14 cellular contexts compared by ENCODE assay signal in genomic region chr15:85955501-85956391, GRCh38.
DNase-seq lines count a peak whose midpoint lies in the region; ATAC-seq and TF ChIP-seq lines count a peak whose summit lies in the region.
"Had no signal": no experiment of that assay in that cellular context is flagged by ENCODE, and none has a peak within 500 bp of the region (broad histone marks: within the 10 kb centered on the region; RNA-seq: fewer than 3 reads in every experiment).

No MANE protein-coding gene starts in this region.

- no peak overlapping the region for H3K23ac ChIP-seq in mesenchymal stem cell (ENCODE audit: low read length in 2 of 2)

- no peak for TF ChIP-seq CTCF in type B pancreatic cell (conservative IDR thresholded peaks at IDR 0.05)

- H3K36me3 Mint-ChIP-seq in type B pancreatic cell: no peaks in the 10 kb centered on the region

- no peaks in the 10 kb centered on the region for H3K4me1 ChIP-seq in mesenchymal stem cell (ENCODE audit: control insufficient read depth, insufficient read depth, low read depth, low read length)
- H3K4me1 ChIP-seq: parathyroid adenoma had no signal

- H3K36me3 ChIP-seq in mesenchymal stem cell (ENCODE audit: control insufficient read depth in 1 of 2, insufficient read depth in 2 of 2, low read depth in 1 of 2, low read length in 2 of 2): no peaks in the 10 kb centered on the region

- no peak overlapping the region for H3K27ac ChIP-seq in mesenchymal stem cell (ENCODE audit: low read length, poor library complexity, severe bottlenecking)
- H3K27ac ChIP-seq: parathyroid adenoma had no signal

- no peaks in the 10 kb centered on the region for H3K79me1 ChIP-seq in mesenchymal stem cell (replicated peaks; ENCODE audit: low read length, poor library complexity, severe bottlenecking)

- H3K9me3 Mint-ChIP-seq in type B pancreatic cell: peaks cover 6% of the 10 kb centered on the region
- H3K9me3 Mint-ChIP-seq: activated CD4-positive, alpha-beta memory T cell treated with anti-CD3 and anti-CD28 coated beads, Interleukin-2, amount 10 ng/mL, durations not matched to agents 7 days and 5 days had no signal

- H3K9me3 ChIP-seq in mesenchymal stem cell (ENCODE audit: control insufficient read depth, low read length): peaks cover 10% of the 10 kb centered on the region

- H3K27ac Mint-ChIP-seq in type B pancreatic cell: no peak overlapping the region
- H3K27ac Mint-ChIP-seq: activated CD4-positive, alpha-beta memory T cell treated with anti-CD3 and anti-CD28 coated beads, Interleukin-2, amount 10 ng/mL, durations not matched to agents 7 days and 5 days had no signal

- H3K27me3 Mint-ChIP-seq in type B pancreatic cell: peaks cover 10% of the 10 kb centered on the region
- H3K27me3 Mint-ChIP-seq: activated CD4-positive, alpha-beta memory T cell treated with anti-CD3 and anti-CD28 coated beads, Interleukin-2, amount 10 ng/mL, durations not matched to agents 7 days and 5 days had no signal

- H2AFZ ChIP-seq in mesenchymal stem cell (ENCODE audit: low read depth, low read length): no peak overlapping the region
- H2AFZ ChIP-seq: parathyroid adenoma had no signal

- H3K4me1 Mint-ChIP-seq in type B pancreatic cell (ENCODE audit: unreplicated experiment): no peaks in the 10 kb centered on the region

- no peak overlapping the region for H4K8ac ChIP-seq in mesenchymal stem cell (ENCODE audit: low read length)

- peak; percentile 93 for ATAC-seq in GM18907 (IDR thresholded peaks at IDR 0.05; ENCODE audit: unreplicated experiment)
- peak; percentile 93 for ATAC-seq in GM21723 (IDR thresholded peaks at IDR 0.05; ENCODE audit: unreplicated experiment)
- peak; percentile 87 for ATAC-seq in HG03196 (IDR thresholded peaks at IDR 0.05; ENCODE audit: unreplicated experiment)

- no peak overlapping the region for H4K91ac ChIP-seq in mesenchymal stem cell (ENCODE audit: low read length)

- H3K4me3 ChIP-seq in mesenchymal stem cell (ENCODE audit: insufficient read depth in 1 of 2, low read depth in 1 of 2, low read length in 2 of 2): no peak overlapping the region

- H3K4me3 Mint-ChIP-seq in type B pancreatic cell: no peak overlapping the region
- H3K4me3 Mint-ChIP-seq: activated CD4-positive, alpha-beta memory T cell treated with anti-CD3 and anti-CD28 coated beads, Interleukin-2, amount 10 ng/mL, durations not matched to agents 7 days and 5 days had no signal

- no peak overlapping the region for H3K18ac ChIP-seq in mesenchymal stem cell (ENCODE audit: low read depth in 1 of 2, low read length in 2 of 2)

- no peak overlapping the region for H3K4ac ChIP-seq in mesenchymal stem cell (ENCODE audit: low read depth in 1 of 2, low read length in 2 of 2)

- H3K4me2 ChIP-seq in mesenchymal stem cell (ENCODE audit: low read length, poor library complexity, severe bottlenecking): no peak overlapping the region

- H2AK5ac ChIP-seq in mesenchymal stem cell (ENCODE audit: low read length, severe bottlenecking): no peak overlapping the region

- no peak overlapping the region for H2BK5ac ChIP-seq in mesenchymal stem cell (ENCODE audit: low read depth, low read length, poor library complexity, severe bottlenecking)

- H3K27me3 ChIP-seq in mesenchymal stem cell (ENCODE audit: control insufficient read depth in 1 of 2, insufficient read depth in 1 of 2, low read length in 2 of 2): no peaks in the 10 kb centered on the region

- H3K9ac ChIP-seq in mesenchymal stem cell (ENCODE audit: low read length): no peak overlapping the region
- H3K9ac ChIP-seq: parathyroid adenoma had no signal

- WGBS in mesenchymal stem cell: 97% methylated on average over 2 of the region's 3 CpGs

- H2BK12ac ChIP-seq in mesenchymal stem cell (ENCODE audit: low read length in 2 of 2): no peak overlapping the region

- H2BK15ac ChIP-seq in mesenchymal stem cell (ENCODE audit: low read depth, poor library complexity, severe bottlenecking): no peak overlapping the region

- no peak overlapping the region for H2BK120ac ChIP-seq in mesenchymal stem cell (ENCODE audit: low read depth, low read length)

- peak; percentile 2 for DNase-seq in mesenchymal stem cell
- no peak for DNase-seq in OCI-M2 (lab: John Stamatoyannopoulos, UW; ENCODE audit: unreplicated experiment)
- DNase-seq in type B pancreatic cell (ENCODE audit: extremely low spot score, unreplicated experiment): no peak
- no peak for DNase-seq in medulla oblongata (ENCODE audit: extremely low spot score)
- no peak for DNase-seq in NCI-H2107 treated with DMSO at 0.1 percent for 48 hours (lab: John Stamatoyannopoulos, UW; ENCODE audit: unreplicated experiment)
- DNase-seq: activated CD4-positive, alpha-beta memory T cell treated with anti-CD3 and anti-CD28 coated beads, Interleukin-2, amount 10 ng/mL, durations not matched to agents 7 days and 5 days; aorta; DND-41; NCI-H187 treated with DMSO at 0.1 percent for 48 hours; SHP77 treated with DMSO at 0.1 percent for 48 hours had no signal

- no peak overlapping the region for H3K14ac ChIP-seq in mesenchymal stem cell (ENCODE audit: low read length in 2 of 2)
